ENCODE assay signal across 17 cellular contexts in genomic region chr12:76552343-76552938, GRCh38. TPM values are rescaled to one million over a fixed set of nuclear protein-coding genes. Genes with fewer than 3 reads are reported as not detected.
DNase-seq lines count a peak whose midpoint lies in the region; ATAC-seq, FAIRE-seq and TF ChIP-seq lines count a peak whose summit lies in the region.
"Had no signal": no experiment of that assay in that cellular context is flagged by ENCODE, and none has a peak within 500 bp of the region (broad histone marks: within the 10 kb centered on the region; RNA-seq: fewer than 3 reads in every experiment).

No MANE protein-coding gene starts in this region.

- H2AFZ ChIP-seq in astrocyte (ENCODE audit: low read depth, low read length) = no peak overlapping the region

- peaks cover 98% of the 10 kb centered on the region for H3K79me2 ChIP-seq in astrocyte (ENCODE audit: insufficient read depth, low read length)

- H3K4me1 ChIP-seq in astrocyte (ENCODE audit: insufficient read depth, low read length) = peaks cover 30% of the 10 kb centered on the region

- intact Hi-C loops in natural killer cell (cut with micrococcal nuclease) = no loop called here

- no peak overlapping the region for H3K27ac ChIP-seq in astrocyte (ENCODE audit: low read depth, low read length)
- H3K27ac ChIP-seq: pancreas had no signal

- no peaks in the 10 kb centered on the region for H3K9me3 Mint-ChIP-seq in natural killer cell treated with Interleukin-12 subunit alpha and Interleukin-12 subunit beta and Interleukin-15 and Interleukin-18, amount 100 ng/mL, for 72 hours
- no peaks in the 10 kb centered on the region for H3K9me3 Mint-ChIP-seq in natural killer cell
- H3K9me3 Mint-ChIP-seq in astrocyte (ENCODE audit: unreplicated experiment) = no peaks in the 10 kb centered on the region
- H3K9me3 Mint-ChIP-seq: activated CD4-positive, alpha-beta memory T cell treated with anti-CD3 and anti-CD28 coated beads, Interleukin-2, amount 10 ng/mL, durations not matched to agents 7 days and 5 days; memory B cell had no signal

- H3K36me3 ChIP-seq in astrocyte (ENCODE audit: insufficient read depth, low read length) = no peaks in the 10 kb centered on the region
- H3K36me3 ChIP-seq: pancreas had no signal

- H3K4me2 ChIP-seq in astrocyte (ENCODE audit: low read length) = no peak overlapping the region

- no peak for DNase-seq in natural killer cell treated with Interleukin-12 subunit alpha and Interleukin-12 subunit beta and Interleukin-15 and Interleukin-18, amount 100 ng/mL, for 72 hours (ENCODE audit: low spot score)
- no peak for DNase-seq in natural killer cell
- peak; percentile 73 for DNase-seq in astrocyte (ENCODE audit: low read depth)
- peak; percentile 36 for DNase-seq in kidney glomerular epithelial cell (lab: John Stamatoyannopoulos, UW)
- DNase-seq in GM10248 (ENCODE audit: extremely low spot score) = no peak
- no peak for DNase-seq in LoVo (ENCODE audit: low spot score)
- DNase-seq: activated CD4-positive, alpha-beta memory T cell treated with anti-CD3 and anti-CD28 coated beads, Interleukin-2, amount 10 ng/mL, durations not matched to agents 7 days and 5 days; AML-193; caudate nucleus; NCI-H187; NCI-H774; pancreas; stimulated activated CD4-positive, alpha-beta T cell treated with anti-CD3 and anti-CD28 coated beads, Interleukin-15, amount 100 ng/mL, for 24 hours had no signal

- H3K27ac Mint-ChIP-seq in natural killer cell treated with Interleukin-12 subunit alpha and Interleukin-12 subunit beta and Interleukin-15 and Interleukin-18, amount 100 ng/mL, for 72 hours = peak overlapping the region in 1 of 2 donors; percentile 2
- no peak overlapping the region for H3K27ac Mint-ChIP-seq in natural killer cell
- no peak overlapping the region for H3K27ac Mint-ChIP-seq in astrocyte (ENCODE audit: unreplicated experiment)
- H3K27ac Mint-ChIP-seq: activated CD4-positive, alpha-beta memory T cell treated with anti-CD3 and anti-CD28 coated beads, Interleukin-2, amount 10 ng/mL, durations not matched to agents 7 days and 5 days; memory B cell had no signal

- TF ChIP-seq CTCF in natural killer cell (IDR thresholded peaks at IDR 0.05) (no peak), astrocyte (IDR thresholded peaks at IDR 0.05; ENCODE audit: insufficient read depth, low read depth, low read length) (no peak), GM10248 (IDR thresholded peaks at IDR 0.05; ENCODE audit: control extremely low read depth, extremely low read depth, low read depth, missing control alignments) (no peak)

- H3K4me3 Mint-ChIP-seq in natural killer cell treated with Interleukin-12 subunit alpha and Interleukin-12 subunit beta and Interleukin-15 and Interleukin-18, amount 100 ng/mL, for 72 hours = no peak overlapping the region
- H3K4me3 Mint-ChIP-seq in natural killer cell (no peak overlapping the region), astrocyte (ENCODE audit: unreplicated experiment) (no peak overlapping the region)
- H3K4me3 Mint-ChIP-seq: activated CD4-positive, alpha-beta memory T cell treated with anti-CD3 and anti-CD28 coated beads, Interleukin-2, amount 10 ng/mL, durations not matched to agents 7 days and 5 days; memory B cell had no signal

- no peak overlapping the region for H3K9ac ChIP-seq in astrocyte (ENCODE audit: low read length)

- peaks cover 41 to 51% of the 10 kb centered on the region in 2 donors for H3K4me1 Mint-ChIP-seq in natural killer cell treated with Interleukin-12 subunit alpha and Interleukin-12 subunit beta and Interleukin-15 and Interleukin-18, amount 100 ng/mL, for 72 hours (ENCODE audit: low read depth in 2 of 2)
- H3K4me1 Mint-ChIP-seq in natural killer cell = peaks cover 67 to 75% of the 10 kb centered on the region in 2 donors
- H3K4me1 Mint-ChIP-seq in astrocyte (ENCODE audit: low read depth, unreplicated experiment) = peaks cover 43% of the 10 kb centered on the region

- FAIRE-seq in astrocyte (lab: Jason Lieb, UNC) = no peak
- FAIRE-seq: pancreas had no signal

- peaks cover 61% of the 10 kb centered on the region for H4K20me1 ChIP-seq in astrocyte (ENCODE audit: insufficient read depth, low read length)

- no peaks in the 10 kb centered on the region for H3K9me3 ChIP-seq in astrocyte (ENCODE audit: insufficient read depth, low read depth, low read length)
- H3K9me3 ChIP-seq: pancreas had no signal

- ATAC-seq in natural killer cell treated with Interleukin-12 subunit alpha and Interleukin-12 subunit beta and Interleukin-15 and Interleukin-18, amount 100 ng/mL, for 72 hours = peak; percentile 44 to 48
- ATAC-seq in natural killer cell (no peak), GM21576 (IDR thresholded peaks at IDR 0.05; ENCODE audit: unreplicated experiment) (no peak), GM19467 (IDR thresholded peaks at IDR 0.05; ENCODE audit: unreplicated experiment) (no peak)

- H3K4me3 ChIP-seq in astrocyte (ENCODE audit: insufficient read depth, low read depth, low read length) = no peak overlapping the region
- H3K4me3 ChIP-seq: K562, pancreas had no signal

- POLR2A ChIA-PET in GM10248 (lab: Yijun Ruan, JAX) = no interaction called here

- no peaks in the 10 kb centered on the region for H3K27me3 ChIP-seq in astrocyte (ENCODE audit: insufficient read depth, low read length)
- H3K27me3 ChIP-seq: pancreas had no signal

- no peaks in the 10 kb centered on the region for H3K27me3 Mint-ChIP-seq in natural killer cell treated with Interleukin-12 subunit alpha and Interleukin-12 subunit beta and Interleukin-15 and Interleukin-18, amount 100 ng/mL, for 72 hours
- H3K27me3 Mint-ChIP-seq in natural killer cell (ENCODE audit: low read depth in 2 of 2) = no peaks in the 10 kb centered on the region
- H3K27me3 Mint-ChIP-seq in astrocyte (ENCODE audit: low read depth, unreplicated experiment) = no peaks in the 10 kb centered on the region
- H3K27me3 Mint-ChIP-seq: activated CD4-positive, alpha-beta memory T cell treated with anti-CD3 and anti-CD28 coated beads, Interleukin-2, amount 10 ng/mL, durations not matched to agents 7 days and 5 days; memory B cell had no signal

- CTCF ChIA-PET in GM10248 (lab: Yijun Ruan, JAX) = interaction anchor here (1.2 kb wide), 1 partner anchor 8 kb away, joined by 3 read pairs; no protein-coding TSS in a partner anchor

- no peaks in the 10 kb centered on the region for H3K36me3 Mint-ChIP-seq in natural killer cell treated with Interleukin-12 subunit alpha and Interleukin-12 subunit beta and Interleukin-15 and Interleukin-18, amount 100 ng/mL, for 72 hours
- no peaks in the 10 kb centered on the region for H3K36me3 Mint-ChIP-seq in natural killer cell
- H3K36me3 Mint-ChIP-seq in astrocyte (ENCODE audit: low read depth, unreplicated experiment) = no peaks in the 10 kb centered on the region

RNA-seq across cellular contexts. Expression of gene OSBPL8, which starts 7.1 kb away (rescaled TPM):
- total RNA-seq in natural killer cell treated with Interleukin-12 subunit alpha and Interleukin-12 subunit beta and Interleukin-15 and Interleukin-18, amount 100 ng/mL, for 72 hours = 100 to 1,000 TPM in 1 of 2 donors, 10 to 100 TPM in 1; 99.0 to 105 TPM
- 100 to 1,000 TPM; 133 to 154 (median 138) TPM for total RNA-seq in natural killer cell
- total RNA-seq in astrocyte = 111 and 119 TPM in 2 replicates

Comparison
In these comparisons a context has a peak if more than half of its experiments do, and no peak if none do; other contexts are left out.
1. ATAC-seq: peak in natural killer cell treated with Interleukin-12 subunit alpha and Interleukin-12 subunit beta and Interleukin-15 and Interleukin-18, amount 100 ng/mL, for 72 hours (2 of 2); none in natural killer cell (0 of 3), GM21576 (single experiment) and GM19467 (single experiment).
2. DNase-seq: peak in astrocyte (single experiment) and kidney glomerular epithelial cell (single experiment); none in natural killer cell treated with Interleukin-12 subunit alpha and Interleukin-12 subunit beta and Interleukin-15 and Interleukin-18, amount 100 ng/mL, for 72 hours (single experiment), natural killer cell (single experiment), GM10248 (single experiment) and LoVo (single experiment).